ENCODE assay signal across 1 cellular context in genomic region chr15:42207674-42208579, GRCh38.
TF ChIP-seq lines count a peak whose summit lies in the region.

TSS of gene VPS39 (minus strand) at chr15:42208304. CDS start at chr15:42208153, 151 bp downstream.

TF ChIP-seq in HepG2, 621 proteins besides CTCF, POLR2A, EP300 and RAD21 (continued from another document and continues in another):
- TF ChIP-seq AKNA (CRISPR knock-in tag; IDR thresholded peaks at IDR 0.05; ENCODE audit: borderline replicate concordance) (no peak), TFAP4 (IDR thresholded peaks at IDR 0.05; ENCODE audit: borderline replicate concordance, low read depth) (no peak), RCOR2 (CRISPR knock-in tag; IDR thresholded peaks at IDR 0.05) (no peak), TCF12 (IDR thresholded peaks at IDR 0.05) (no peak), TCF12 (CRISPR knock-in tag; IDR thresholded peaks at IDR 0.05) (peak; percentile 68; the same call in 1 of the 2 replicates), CAMTA2 (CRISPR knock-in tag; IDR thresholded peaks at IDR 0.05; ENCODE audit: borderline replicate concordance) (peak; percentile 95; the same call in 1 of the 2 replicates), ZNF724P (CRISPR knock-in tag; IDR thresholded peaks at IDR 0.05; ENCODE audit: borderline replicate concordance) (no peak), ZNF274 (CRISPR knock-in tag; IDR thresholded peaks at IDR 0.05) (no peak), CENPT (CRISPR knock-in tag; IDR thresholded peaks at IDR 0.05; ENCODE audit: low read depth) (no peak), ZNF432 (CRISPR knock-in tag; IDR thresholded peaks at IDR 0.05; ENCODE audit: borderline replicate concordance) (no peak), ZNF276 (CRISPR knock-in tag; IDR thresholded peaks at IDR 0.05; ENCODE audit: low read depth) (no peak), STAT5B (CRISPR knock-in tag; IDR thresholded peaks at IDR 0.05) (no peak), SRSF9 (IDR thresholded peaks at IDR 0.05; ENCODE audit: borderline replicate concordance, insufficient read depth, low read depth, low read length, poor library complexity, severe bottlenecking) (no peak), TEAD2 (CRISPR knock-in tag; IDR thresholded peaks at IDR 0.05) (no peak), KAT7 (CRISPR knock-in tag; IDR thresholded peaks at IDR 0.05; ENCODE audit: borderline replicate concordance) (0 out of 2 replicates have a peak, but pooled peaks have one; percentile 27), MLLT10 (CRISPR knock-in tag; IDR thresholded peaks at IDR 0.05) (no peak), ZFAT (CRISPR knock-in tag; conservative IDR thresholded peaks at IDR 0.05) (no peak), MTF1 (CRISPR knock-in tag; IDR thresholded peaks at IDR 0.05) (no peak), NFE2L2 (IDR thresholded peaks at IDR 0.05; ENCODE audit: low read length) (no peak), BRCA1 (CRISPR knock-in tag; IDR thresholded peaks at IDR 0.05) (no peak), CENPX (CRISPR knock-in tag; IDR thresholded peaks at IDR 0.05) (no peak), PITX1 (CRISPR knock-in tag; IDR thresholded peaks at IDR 0.05) (peak; percentile 43; the same call in 1 of the 2 replicates), SP140L (CRISPR knock-in tag; IDR thresholded peaks at IDR 0.05; ENCODE audit: borderline replicate concordance) (no peak), IRX3 (CRISPR knock-in tag; IDR thresholded peaks at IDR 0.05; ENCODE audit: borderline replicate concordance, low read depth) (no peak), NFE2 (CRISPR knock-in tag; IDR thresholded peaks at IDR 0.05) (no peak), ELF3 (CRISPR knock-in tag; IDR thresholded peaks at IDR 0.05) (peak; percentile 53; the same call in 1 of the 2 replicates), GATAD2A (CRISPR knock-in tag; IDR thresholded peaks at IDR 0.05) (peak; percentile 50; the same call in 1 of the 2 replicates), BORCS8-MEF2B (CRISPR knock-in tag; IDR thresholded peaks at IDR 0.05) (peak; percentile 50; the same call in 1 of the 2 replicates), PHB2 (IDR thresholded peaks at IDR 0.05; ENCODE audit: partially characterized antibody) (no peak), THAP11 (CRISPR knock-in tag; IDR thresholded peaks at IDR 0.05) (peak; percentile 79), ZNF382 (CRISPR knock-in tag; IDR thresholded peaks at IDR 0.05; ENCODE audit: borderline replicate concordance) (no peak), KLF15 (CRISPR knock-in tag; IDR thresholded peaks at IDR 0.05; ENCODE audit: borderline replicate concordance) (no peak), ZNF225 (CRISPR knock-in tag; IDR thresholded peaks at IDR 0.05) (0 out of 2 replicates have a peak, but pooled peaks have one; percentile 55), RXRB (CRISPR knock-in tag; IDR thresholded peaks at IDR 0.05; ENCODE audit: borderline replicate concordance) (no peak; the same call in 1 of the 2 replicates), ZBTB7A (CRISPR knock-in tag; IDR thresholded peaks at IDR 0.05) (0 out of 2 replicates have a peak, but pooled peaks have one; percentile 43), ZNF354B (CRISPR knock-in tag; IDR thresholded peaks at IDR 0.05) (no peak), ZNF512B (CRISPR knock-in tag; IDR thresholded peaks at IDR 0.05; ENCODE audit: borderline replicate concordance) (no peak), PHF8 (CRISPR knock-in tag; IDR thresholded peaks at IDR 0.05) (peak; percentile 97), ZBTB34 (CRISPR knock-in tag; IDR thresholded peaks at IDR 0.05) (no peak), SRF (IDR thresholded peaks at IDR 0.05; ENCODE audit: low read depth, low read length) (no peak), PHF5A (CRISPR knock-in tag; IDR thresholded peaks at IDR 0.05; ENCODE audit: low read depth, unreplicated experiment) (no peak), RXRA (CRISPR knock-in tag; IDR thresholded peaks at IDR 0.05) (peak; percentile 55; the same call in 1 of the 2 replicates), ZNF75D (CRISPR knock-in tag; IDR thresholded peaks at IDR 0.05; ENCODE audit: borderline replicate concordance) (no peak), ZNF761 (CRISPR knock-in tag; conservative IDR thresholded peaks at IDR 0.05) (0 out of 2 replicates have a peak, but pooled peaks have one; percentile 63), AHDC1 (CRISPR knock-in tag; IDR thresholded peaks at IDR 0.05; ENCODE audit: borderline replicate concordance) (no peak; the same call in 1 of the 2 replicates), ZNF44 (CRISPR knock-in tag; IDR thresholded peaks at IDR 0.05) (no peak), ZNF20 (CRISPR knock-in tag; IDR thresholded peaks at IDR 0.05) (peak; percentile 69; the same call in 1 of the 2 replicates), NCOA5 (CRISPR knock-in tag; IDR thresholded peaks at IDR 0.05) (no peak), TCF7L2 (IDR thresholded peaks at IDR 0.05; ENCODE audit: low read depth, low read length) (no peak), MEF2D (CRISPR knock-in tag; IDR thresholded peaks at IDR 0.05) (no peak), ZNF549 (CRISPR knock-in tag; IDR thresholded peaks at IDR 0.05) (no peak), TOE1 (CRISPR knock-in tag; IDR thresholded peaks at IDR 0.05) (no peak), SAFB2 (CRISPR knock-in tag; IDR thresholded peaks at IDR 0.05; ENCODE audit: borderline replicate concordance, low read depth) (no peak), CREM (IDR thresholded peaks at IDR 0.05) (peak; percentile 38; the same call in 1 of the 2 replicates), CREM (CRISPR knock-in tag; IDR thresholded peaks at IDR 0.05) (no peak)
